ENCODE assay signal across 8 cellular contexts in the genomic region with DNA sequence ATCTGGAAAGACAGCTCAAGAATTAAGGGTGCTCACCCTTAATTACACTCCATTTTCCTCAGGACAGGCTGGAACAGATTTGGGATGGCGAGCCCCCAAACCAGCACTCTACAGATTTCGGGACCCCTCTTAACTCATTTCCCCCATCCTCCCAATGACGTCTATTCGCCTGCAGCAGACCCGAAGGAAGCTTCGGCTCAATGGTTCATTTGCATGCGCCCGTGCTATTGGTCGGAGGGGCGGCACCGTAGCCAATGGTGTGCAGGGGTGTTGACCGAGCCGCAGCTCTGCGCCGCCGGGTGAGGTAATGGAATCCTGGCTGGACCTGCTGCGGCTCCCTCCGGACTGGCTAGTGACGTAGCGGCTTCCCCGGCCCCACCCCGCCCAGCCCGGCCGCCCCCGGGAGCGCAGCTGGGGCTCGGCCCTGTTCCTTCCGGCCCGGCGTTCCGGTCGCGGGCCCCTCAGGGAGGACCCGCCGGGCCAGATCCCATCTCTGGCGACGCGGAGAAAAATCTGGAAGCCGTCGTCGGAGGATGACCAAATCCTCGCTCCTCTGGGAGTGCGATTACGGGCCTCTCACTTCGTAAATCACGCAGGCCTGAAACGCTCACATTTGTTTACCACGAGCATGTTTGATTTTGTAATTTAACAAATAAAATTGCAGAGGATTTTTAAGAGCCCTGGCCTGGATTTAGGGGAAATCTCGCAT. TPM values are rescaled to one million over a fixed set of nuclear protein-coding genes. Genes with fewer than 3 reads are reported as not detected.
DNase-seq lines count a peak whose midpoint lies in the region; ATAC-seq and TF ChIP-seq lines count a peak whose summit lies in the region.

No MANE protein-coding gene starts in this region.

- H3K9me3 ChIP-seq in colonic mucosa = no peaks in the 10 kb centered on the region

- H3K27me3 ChIP-seq in BJ (ENCODE audit: control insufficient read depth, insufficient read depth, low read length) (no peaks in the 10 kb centered on the region), colonic mucosa (no peaks in the 10 kb centered on the region)

- peaks cover 7% of the 10 kb centered on the region for H3K4me1 ChIP-seq in colonic mucosa

- intact Hi-C loops in colonic mucosa (cut with DNase I) = loop anchor here (2.0 kb wide), 1 partner anchor 18 kb away; a partner anchor contains a TSS

- POLR2A ChIA-PET in BJ (lab: Charles Lee) = interaction anchor here (0.5 to 1.2 kb wide), 3 partner anchors 13 to 49 kb away, joined by 3 to 20 read pairs (median 5); a partner anchor contains a TSS

- peak overlapping the region; percentile 80 for H3K27ac ChIP-seq in colonic mucosa

- H3K4me3 ChIP-seq in BJ (ENCODE audit: low read depth, low read length) (peak overlapping the region; percentile 31), colonic mucosa (peak overlapping the region; percentile 21)

- DNase-seq in BJ (ENCODE audit: low read depth) = peak; percentile 86
- DNase-seq in GM19240 (ENCODE audit: insufficient read length, low spot score) = peak; percentile 98
- peak; percentile 77 for DNase-seq in NCI-H524 treated with DMSO at 0.1 percent for 48 hours (lab: John Stamatoyannopoulos, UW)
- peak; percentile 93 for DNase-seq in activated CD4-positive, alpha-beta T cell treated with anti-CD3 and anti-CD28 coated beads for 48 hours
- DNase-seq in colonic mucosa = peak; percentile 97
- peak; percentile 99 for DNase-seq in left lobe of liver (ENCODE audit: low spot score)
- DNase-seq in stimulated activated CD4-positive, alpha-beta T cell treated with anti-CD3 and anti-CD28 coated beads, Interleukin-2, amount 100 ng/mL, for 24 hours = peak; percentile 88 to 91

- H3K9ac ChIP-seq in colonic mucosa (ENCODE audit: low read depth in 2 of 2, low read length in 2 of 2) = peak overlapping the region; percentile 56 to 73

- ATAC-seq in HG03457 (IDR thresholded peaks at IDR 0.05; ENCODE audit: unreplicated experiment) = peak; percentile 77
- ATAC-seq in left lobe of liver = peak; percentile 85

- TF ChIP-seq CTCF in BJ (IDR thresholded peaks at IDR 0.05; ENCODE audit: insufficient read depth, low read depth, low read length) = no peak
- no peak for TF ChIP-seq CTCF in colonic mucosa (IDR thresholded peaks at IDR 0.05)

- H3K36me3 ChIP-seq in BJ (ENCODE audit: control insufficient read depth, insufficient read depth, low read length) (no peaks in the 10 kb centered on the region), colonic mucosa (no peaks in the 10 kb centered on the region)

- CTCF ChIA-PET in BJ (lab: Yijun Ruan, JAX) = interaction anchor here (0.7 to 24.9 kb wide), 12 partner anchors 8 to 95 kb away, joined by 3 to 974 read pairs (median 4); a partner anchor contains a TSS

RNA-seq across cellular contexts. Expression of a gene that starts 18.3 kb away (rescaled TPM):
- polyA plus RNA-seq in BJ (2011; rRNA removed) = 9.8 and 18.6 TPM in 2 replicates
- polyA minus RNA-seq in BJ (2011; rRNA and poly(A)+ RNA removed) = 17.9 and 21.8 TPM in 2 replicates
- total RNA-seq in colonic mucosa = 10 to 100 TPM; 51.1 to 52.0 TPM
- 5.4 TPM for total RNA-seq in left lobe of liver

RNA-seq across cellular contexts. Expression of a gene that starts 26.2 kb away (rescaled TPM):
- 0.96 and 1.3 TPM in 2 replicates for polyA plus RNA-seq in BJ (2011; rRNA removed)
- polyA minus RNA-seq in BJ (2011; rRNA and poly(A)+ RNA removed) = 0.38 and 0.46 TPM in 2 replicates
- total RNA-seq in colonic mucosa (10 to 100 TPM in 1 of 2 donors, 1 to 10 TPM in 1; 5.0 to 15.2 TPM), left lobe of liver (5.5 TPM)

RNA-seq across cellular contexts. Expression of a gene that starts 36.8 kb away (rescaled TPM):
- polyA plus RNA-seq in BJ (2011; rRNA removed) = 115 and 163 TPM in 2 replicates
- polyA minus RNA-seq in BJ (2011; rRNA and poly(A)+ RNA removed) = 68.6 and 88.6 TPM in 2 replicates
- total RNA-seq in colonic mucosa (10 to 100 TPM; 37.7 to 44.0 TPM), left lobe of liver (18.0 TPM)

RNA-seq across cellular contexts. Expression of a gene that starts 46.6 kb away (rescaled TPM):
- 0.05 TPM in 1 of 2 replicates, not detected in the other for polyA plus RNA-seq in BJ (2011; rRNA removed)
- polyA minus RNA-seq in BJ (2011; rRNA and poly(A)+ RNA removed) = not detected in 2 replicates
- total RNA-seq in colonic mucosa (under 1 TPM; 0.30 to 0.58 TPM), left lobe of liver (not detected)

Comparison
In these comparisons a context has a peak if more than half of its experiments do, and no peak if none do; other contexts are left out.
1. Peak in every context shown above with its lines: DNase-seq, ATAC-seq, H3K4me3 ChIP-seq and H3K27ac ChIP-seq.